ENCODE assay signal across 1 cellular context in the genomic region with DNA sequence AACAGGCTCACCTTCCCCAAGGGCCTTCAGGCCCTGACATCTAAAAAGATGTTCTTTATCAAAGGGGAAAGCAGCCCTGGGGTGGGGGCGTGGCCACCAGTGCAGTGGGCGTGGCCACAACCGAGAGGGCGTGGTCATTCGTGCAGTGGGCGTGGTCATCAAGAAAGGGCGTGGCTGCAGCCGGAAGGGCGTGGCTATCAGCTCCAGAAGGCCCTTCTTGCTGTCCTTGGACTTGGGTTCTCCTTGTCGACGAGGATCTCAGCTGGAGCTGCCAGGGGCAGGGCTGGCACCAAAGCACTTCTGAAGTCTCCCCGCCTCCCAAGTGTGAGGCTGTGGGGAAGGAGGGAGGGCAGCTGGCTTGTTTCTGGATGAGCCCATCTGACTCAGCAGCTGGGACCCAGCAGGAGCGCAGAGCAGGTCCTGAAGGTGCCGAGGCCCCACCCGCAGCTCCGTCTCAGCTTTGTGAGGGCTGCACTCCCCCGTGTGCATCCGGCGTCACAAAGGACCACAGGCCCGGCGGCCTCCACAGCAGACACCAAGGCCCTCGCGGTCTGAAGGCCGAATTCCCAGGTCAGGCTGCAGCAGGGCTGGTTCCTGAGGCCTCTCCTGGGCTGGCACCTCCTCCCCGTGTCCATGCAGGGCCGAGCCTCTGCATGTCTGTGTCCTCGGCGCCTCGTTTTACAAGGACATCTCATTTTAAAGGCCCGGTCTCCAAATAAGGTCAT.
TF ChIP-seq lines count a peak whose summit lies in the region.

No MANE protein-coding gene starts in this region.

TF ChIP-seq in K562, 482 proteins besides CTCF, POLR2A, EP300 and RAD21 (continued from another document and continues in another):
- 0 out of 2 replicates have a peak, but pooled peaks have one; percentile 38 for TF ChIP-seq ZNF184 (CRISPR knock-in tag; IDR thresholded peaks at IDR 0.05)
- no peak for TF ChIP-seq PHTF2 (CRISPR knock-in tag; IDR thresholded peaks at IDR 0.05)
- TF ChIP-seq, protein P1, sequence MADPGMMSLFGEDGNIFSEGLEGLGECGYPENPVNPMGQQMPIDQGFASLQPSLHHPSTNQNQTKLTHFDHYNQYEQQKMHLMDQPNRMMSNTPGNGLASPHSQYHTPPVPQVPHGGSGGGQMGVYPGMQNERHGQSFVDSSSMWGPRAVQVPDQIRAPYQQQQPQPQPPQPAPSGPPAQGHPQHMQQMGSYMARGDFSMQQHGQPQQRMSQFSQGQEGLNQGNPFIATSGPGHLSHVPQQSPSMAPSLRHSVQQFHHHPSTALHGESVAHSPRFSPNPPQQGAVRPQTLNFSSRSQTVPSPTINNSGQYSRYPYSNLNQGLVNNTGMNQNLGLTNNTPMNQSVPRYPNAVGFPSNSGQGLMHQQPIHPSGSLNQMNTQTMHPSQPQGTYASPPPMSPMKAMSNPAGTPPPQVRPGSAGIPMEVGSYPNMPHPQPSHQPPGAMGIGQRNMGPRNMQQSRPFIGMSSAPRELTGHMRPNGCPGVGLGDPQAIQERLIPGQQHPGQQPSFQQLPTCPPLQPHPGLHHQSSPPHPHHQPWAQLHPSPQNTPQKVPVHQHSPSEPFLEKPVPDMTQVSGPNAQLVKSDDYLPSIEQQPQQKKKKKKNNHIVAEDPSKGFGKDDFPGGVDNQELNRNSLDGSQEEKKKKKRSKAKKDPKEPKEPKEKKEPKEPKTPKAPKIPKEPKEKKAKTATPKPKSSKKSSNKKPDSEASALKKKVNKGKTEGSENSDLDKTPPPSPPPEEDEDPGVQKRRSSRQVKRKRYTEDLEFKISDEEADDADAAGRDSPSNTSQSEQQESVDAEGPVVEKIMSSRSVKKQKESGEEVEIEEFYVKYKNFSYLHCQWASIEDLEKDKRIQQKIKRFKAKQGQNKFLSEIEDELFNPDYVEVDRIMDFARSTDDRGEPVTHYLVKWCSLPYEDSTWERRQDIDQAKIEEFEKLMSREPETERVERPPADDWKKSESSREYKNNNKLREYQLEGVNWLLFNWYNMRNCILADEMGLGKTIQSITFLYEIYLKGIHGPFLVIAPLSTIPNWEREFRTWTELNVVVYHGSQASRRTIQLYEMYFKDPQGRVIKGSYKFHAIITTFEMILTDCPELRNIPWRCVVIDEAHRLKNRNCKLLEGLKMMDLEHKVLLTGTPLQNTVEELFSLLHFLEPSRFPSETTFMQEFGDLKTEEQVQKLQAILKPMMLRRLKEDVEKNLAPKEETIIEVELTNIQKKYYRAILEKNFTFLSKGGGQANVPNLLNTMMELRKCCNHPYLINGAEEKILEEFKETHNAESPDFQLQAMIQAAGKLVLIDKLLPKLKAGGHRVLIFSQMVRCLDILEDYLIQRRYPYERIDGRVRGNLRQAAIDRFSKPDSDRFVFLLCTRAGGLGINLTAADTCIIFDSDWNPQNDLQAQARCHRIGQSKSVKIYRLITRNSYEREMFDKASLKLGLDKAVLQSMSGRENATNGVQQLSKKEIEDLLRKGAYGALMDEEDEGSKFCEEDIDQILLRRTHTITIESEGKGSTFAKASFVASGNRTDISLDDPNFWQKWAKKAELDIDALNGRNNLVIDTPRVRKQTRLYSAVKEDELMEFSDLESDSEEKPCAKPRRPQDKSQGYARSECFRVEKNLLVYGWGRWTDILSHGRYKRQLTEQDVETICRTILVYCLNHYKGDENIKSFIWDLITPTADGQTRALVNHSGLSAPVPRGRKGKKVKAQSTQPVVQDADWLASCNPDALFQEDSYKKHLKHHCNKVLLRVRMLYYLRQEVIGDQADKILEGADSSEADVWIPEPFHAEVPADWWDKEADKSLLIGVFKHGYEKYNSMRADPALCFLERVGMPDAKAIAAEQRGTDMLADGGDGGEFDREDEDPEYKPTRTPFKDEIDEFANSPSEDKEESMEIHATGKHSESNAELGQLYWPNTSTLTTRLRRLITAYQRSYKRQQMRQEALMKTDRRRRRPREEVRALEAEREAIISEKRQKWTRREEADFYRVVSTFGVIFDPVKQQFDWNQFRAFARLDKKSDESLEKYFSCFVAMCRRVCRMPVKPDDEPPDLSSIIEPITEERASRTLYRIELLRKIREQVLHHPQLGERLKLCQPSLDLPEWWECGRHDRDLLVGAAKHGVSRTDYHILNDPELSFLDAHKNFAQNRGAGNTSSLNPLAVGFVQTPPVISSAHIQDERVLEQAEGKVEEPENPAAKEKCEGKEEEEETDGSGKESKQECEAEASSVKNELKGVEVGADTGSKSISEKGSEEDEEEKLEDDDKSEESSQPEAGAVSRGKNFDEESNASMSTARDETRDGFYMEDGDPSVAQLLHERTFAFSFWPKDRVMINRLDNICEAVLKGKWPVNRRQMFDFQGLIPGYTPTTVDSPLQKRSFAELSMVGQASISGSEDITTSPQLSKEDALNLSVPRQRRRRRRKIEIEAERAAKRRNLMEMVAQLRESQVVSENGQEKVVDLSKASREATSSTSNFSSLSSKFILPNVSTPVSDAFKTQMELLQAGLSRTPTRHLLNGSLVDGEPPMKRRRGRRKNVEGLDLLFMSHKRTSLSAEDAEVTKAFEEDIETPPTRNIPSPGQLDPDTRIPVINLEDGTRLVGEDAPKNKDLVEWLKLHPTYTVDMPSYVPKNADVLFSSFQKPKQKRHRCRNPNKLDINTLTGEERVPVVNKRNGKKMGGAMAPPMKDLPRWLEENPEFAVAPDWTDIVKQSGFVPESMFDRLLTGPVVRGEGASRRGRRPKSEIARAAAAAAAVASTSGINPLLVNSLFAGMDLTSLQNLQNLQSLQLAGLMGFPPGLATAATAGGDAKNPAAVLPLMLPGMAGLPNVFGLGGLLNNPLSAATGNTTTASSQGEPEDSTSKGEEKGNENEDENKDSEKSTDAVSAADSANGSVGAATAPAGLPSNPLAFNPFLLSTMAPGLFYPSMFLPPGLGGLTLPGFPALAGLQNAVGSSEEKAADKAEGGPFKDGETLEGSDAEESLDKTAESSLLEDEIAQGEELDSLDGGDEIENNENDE (IDR thresholded peaks at IDR 0.05; ENCODE audit: low read depth, low read length), result no peak
- TF ChIP-seq RAD51 (IDR thresholded peaks at IDR 0.05; ENCODE audit: borderline replicate concordance, low read depth), result no peak
- no peak for TF ChIP-seq RFX5 (IDR thresholded peaks at IDR 0.05; ENCODE audit: low read depth, low read length)
- TF ChIP-seq, protein P2, sequence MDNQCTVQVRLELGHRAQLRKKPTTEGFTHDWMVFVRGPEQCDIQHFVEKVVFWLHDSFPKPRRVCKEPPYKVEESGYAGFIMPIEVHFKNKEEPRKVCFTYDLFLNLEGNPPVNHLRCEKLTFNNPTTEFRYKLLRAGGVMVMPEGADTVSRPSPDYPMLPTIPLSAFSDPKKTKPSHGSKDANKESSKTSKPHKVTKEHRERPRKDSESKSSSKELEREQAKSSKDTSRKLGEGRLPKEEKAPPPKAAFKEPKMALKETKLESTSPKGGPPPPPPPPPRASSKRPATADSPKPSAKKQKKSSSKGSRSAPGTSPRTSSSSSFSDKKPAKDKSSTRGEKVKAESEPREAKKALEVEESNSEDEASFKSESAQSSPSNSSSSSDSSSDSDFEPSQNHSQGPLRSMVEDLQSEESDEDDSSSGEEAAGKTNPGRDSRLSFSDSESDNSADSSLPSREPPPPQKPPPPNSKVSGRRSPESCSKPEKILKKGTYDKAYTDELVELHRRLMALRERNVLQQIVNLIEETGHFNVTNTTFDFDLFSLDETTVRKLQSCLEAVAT (IDR thresholded peaks at IDR 0.05), result no peak
- TF ChIP-seq PML (IDR thresholded peaks at IDR 0.05; ENCODE audit: low read length), result no peak
- TF ChIP-seq, protein P3, sequence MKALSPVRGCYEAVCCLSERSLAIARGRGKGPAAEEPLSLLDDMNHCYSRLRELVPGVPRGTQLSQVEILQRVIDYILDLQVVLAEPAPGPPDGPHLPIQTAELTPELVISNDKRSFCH (CRISPR knock-in tag; IDR thresholded peaks at IDR 0.05), result no peak
- TF ChIP-seq, protein P3 (tag; IDR thresholded peaks at IDR 0.05), result no peak
- TF ChIP-seq HNRNPUL1 (IDR thresholded peaks at IDR 0.05; ENCODE audit: low read length), result no peak
- no peak for TF ChIP-seq KDM2B (CRISPR knock-in tag; IDR thresholded peaks at IDR 0.05)
- no peak for TF ChIP-seq ZSCAN29 (IDR thresholded peaks at IDR 0.05)
- TF ChIP-seq SAP30 (IDR thresholded peaks at IDR 0.05; ENCODE audit: borderline replicate concordance, insufficient read depth, low read depth, low read length, poor library complexity, severe bottlenecking), result no peak
- no peak for TF ChIP-seq XRCC4 (IDR thresholded peaks at IDR 0.05; ENCODE audit: extremely low read depth, insufficient read depth, insufficient read length)
- no peak for TF ChIP-seq GABPB2 (CRISPR knock-in tag; conservative IDR thresholded peaks at IDR 0.05)
- no peak for TF ChIP-seq EZH2 (IDR thresholded peaks at IDR 0.05; ENCODE audit: borderline replicate concordance, low read depth, low read length)
- TF ChIP-seq EGR1 (conservative IDR thresholded peaks at IDR 0.05), result 0 out of 2 replicates have a peak, but pooled peaks have one; percentile 15
- TF ChIP-seq, protein P4, sequence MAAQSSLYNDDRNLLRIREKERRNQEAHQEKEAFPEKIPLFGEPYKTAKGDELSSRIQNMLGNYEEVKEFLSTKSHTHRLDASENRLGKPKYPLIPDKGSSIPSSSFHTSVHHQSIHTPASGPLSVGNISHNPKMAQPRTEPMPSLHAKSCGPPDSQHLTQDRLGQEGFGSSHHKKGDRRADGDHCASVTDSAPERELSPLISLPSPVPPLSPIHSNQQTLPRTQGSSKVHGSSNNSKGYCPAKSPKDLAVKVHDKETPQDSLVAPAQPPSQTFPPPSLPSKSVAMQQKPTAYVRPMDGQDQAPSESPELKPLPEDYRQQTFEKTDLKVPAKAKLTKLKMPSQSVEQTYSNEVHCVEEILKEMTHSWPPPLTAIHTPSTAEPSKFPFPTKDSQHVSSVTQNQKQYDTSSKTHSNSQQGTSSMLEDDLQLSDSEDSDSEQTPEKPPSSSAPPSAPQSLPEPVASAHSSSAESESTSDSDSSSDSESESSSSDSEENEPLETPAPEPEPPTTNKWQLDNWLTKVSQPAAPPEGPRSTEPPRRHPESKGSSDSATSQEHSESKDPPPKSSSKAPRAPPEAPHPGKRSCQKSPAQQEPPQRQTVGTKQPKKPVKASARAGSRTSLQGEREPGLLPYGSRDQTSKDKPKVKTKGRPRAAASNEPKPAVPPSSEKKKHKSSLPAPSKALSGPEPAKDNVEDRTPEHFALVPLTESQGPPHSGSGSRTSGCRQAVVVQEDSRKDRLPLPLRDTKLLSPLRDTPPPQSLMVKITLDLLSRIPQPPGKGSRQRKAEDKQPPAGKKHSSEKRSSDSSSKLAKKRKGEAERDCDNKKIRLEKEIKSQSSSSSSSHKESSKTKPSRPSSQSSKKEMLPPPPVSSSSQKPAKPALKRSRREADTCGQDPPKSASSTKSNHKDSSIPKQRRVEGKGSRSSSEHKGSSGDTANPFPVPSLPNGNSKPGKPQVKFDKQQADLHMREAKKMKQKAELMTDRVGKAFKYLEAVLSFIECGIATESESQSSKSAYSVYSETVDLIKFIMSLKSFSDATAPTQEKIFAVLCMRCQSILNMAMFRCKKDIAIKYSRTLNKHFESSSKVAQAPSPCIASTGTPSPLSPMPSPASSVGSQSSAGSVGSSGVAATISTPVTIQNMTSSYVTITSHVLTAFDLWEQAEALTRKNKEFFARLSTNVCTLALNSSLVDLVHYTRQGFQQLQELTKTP (IDR thresholded peaks at IDR 0.05; ENCODE audit: low read depth in 1 of 2, partially characterized antibody in 2 of 2), result peak in 1 of 2 experiments; percentile 78
- no peak for TF ChIP-seq FUS (optimal IDR thresholded peaks at IDR 0.05; ENCODE audit: low read depth, low read length)
- TF ChIP-seq, protein P5, sequence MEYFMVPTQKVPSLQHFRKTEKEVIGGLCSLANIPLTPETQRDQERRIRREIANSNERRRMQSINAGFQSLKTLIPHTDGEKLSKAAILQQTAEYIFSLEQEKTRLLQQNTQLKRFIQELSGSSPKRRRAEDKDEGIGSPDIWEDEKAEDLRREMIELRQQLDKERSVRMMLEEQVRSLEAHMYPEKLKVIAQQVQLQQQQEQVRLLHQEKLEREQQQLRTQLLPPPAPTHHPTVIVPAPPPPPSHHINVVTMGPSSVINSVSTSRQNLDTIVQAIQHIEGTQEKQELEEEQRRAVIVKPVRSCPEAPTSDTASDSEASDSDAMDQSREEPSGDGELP (CRISPR knock-in tag; IDR thresholded peaks at IDR 0.05; ENCODE audit: borderline replicate concordance), result peak; percentile 58; the same call in 1 of the 2 replicates
- peak; percentile 68; the same call in 1 of the 2 replicates for TF ChIP-seq KLF1 (tag; IDR thresholded peaks at IDR 0.05)
- TF ChIP-seq, protein P6, sequence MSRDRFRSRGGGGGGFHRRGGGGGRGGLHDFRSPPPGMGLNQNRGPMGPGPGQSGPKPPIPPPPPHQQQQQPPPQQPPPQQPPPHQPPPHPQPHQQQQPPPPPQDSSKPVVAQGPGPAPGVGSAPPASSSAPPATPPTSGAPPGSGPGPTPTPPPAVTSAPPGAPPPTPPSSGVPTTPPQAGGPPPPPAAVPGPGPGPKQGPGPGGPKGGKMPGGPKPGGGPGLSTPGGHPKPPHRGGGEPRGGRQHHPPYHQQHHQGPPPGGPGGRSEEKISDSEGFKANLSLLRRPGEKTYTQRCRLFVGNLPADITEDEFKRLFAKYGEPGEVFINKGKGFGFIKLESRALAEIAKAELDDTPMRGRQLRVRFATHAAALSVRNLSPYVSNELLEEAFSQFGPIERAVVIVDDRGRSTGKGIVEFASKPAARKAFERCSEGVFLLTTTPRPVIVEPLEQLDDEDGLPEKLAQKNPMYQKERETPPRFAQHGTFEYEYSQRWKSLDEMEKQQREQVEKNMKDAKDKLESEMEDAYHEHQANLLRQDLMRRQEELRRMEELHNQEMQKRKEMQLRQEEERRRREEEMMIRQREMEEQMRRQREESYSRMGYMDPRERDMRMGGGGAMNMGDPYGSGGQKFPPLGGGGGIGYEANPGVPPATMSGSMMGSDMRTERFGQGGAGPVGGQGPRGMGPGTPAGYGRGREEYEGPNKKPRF (IDR thresholded peaks at IDR 0.05; ENCODE audit: low read depth, low read length), result no peak
- no peak for TF ChIP-seq ZNF23 (CRISPR knock-in tag; IDR thresholded peaks at IDR 0.05)
- TF ChIP-seq, protein P7, sequence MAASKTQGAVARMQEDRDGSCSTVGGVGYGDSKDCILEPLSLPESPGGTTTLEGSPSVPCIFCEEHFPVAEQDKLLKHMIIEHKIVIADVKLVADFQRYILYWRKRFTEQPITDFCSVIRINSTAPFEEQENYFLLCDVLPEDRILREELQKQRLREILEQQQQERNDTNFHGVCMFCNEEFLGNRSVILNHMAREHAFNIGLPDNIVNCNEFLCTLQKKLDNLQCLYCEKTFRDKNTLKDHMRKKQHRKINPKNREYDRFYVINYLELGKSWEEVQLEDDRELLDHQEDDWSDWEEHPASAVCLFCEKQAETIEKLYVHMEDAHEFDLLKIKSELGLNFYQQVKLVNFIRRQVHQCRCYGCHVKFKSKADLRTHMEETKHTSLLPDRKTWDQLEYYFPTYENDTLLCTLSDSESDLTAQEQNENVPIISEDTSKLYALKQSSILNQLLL (CRISPR knock-in tag; IDR thresholded peaks at IDR 0.05; ENCODE audit: borderline replicate concordance), result no peak
- TF ChIP-seq, protein P8, sequence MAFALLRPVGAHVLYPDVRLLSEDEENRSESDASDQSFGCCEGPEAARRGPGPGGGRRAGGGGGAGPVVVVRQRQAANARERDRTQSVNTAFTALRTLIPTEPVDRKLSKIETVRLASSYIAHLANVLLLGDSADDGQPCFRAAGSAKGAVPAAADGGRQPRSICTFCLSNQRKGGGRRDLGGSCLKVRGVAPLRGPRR (CRISPR knock-in tag; IDR thresholded peaks at IDR 0.05), result no peak
